Comparison of ENCODE assay signal across 23 cellular contexts in the genomic region with DNA sequence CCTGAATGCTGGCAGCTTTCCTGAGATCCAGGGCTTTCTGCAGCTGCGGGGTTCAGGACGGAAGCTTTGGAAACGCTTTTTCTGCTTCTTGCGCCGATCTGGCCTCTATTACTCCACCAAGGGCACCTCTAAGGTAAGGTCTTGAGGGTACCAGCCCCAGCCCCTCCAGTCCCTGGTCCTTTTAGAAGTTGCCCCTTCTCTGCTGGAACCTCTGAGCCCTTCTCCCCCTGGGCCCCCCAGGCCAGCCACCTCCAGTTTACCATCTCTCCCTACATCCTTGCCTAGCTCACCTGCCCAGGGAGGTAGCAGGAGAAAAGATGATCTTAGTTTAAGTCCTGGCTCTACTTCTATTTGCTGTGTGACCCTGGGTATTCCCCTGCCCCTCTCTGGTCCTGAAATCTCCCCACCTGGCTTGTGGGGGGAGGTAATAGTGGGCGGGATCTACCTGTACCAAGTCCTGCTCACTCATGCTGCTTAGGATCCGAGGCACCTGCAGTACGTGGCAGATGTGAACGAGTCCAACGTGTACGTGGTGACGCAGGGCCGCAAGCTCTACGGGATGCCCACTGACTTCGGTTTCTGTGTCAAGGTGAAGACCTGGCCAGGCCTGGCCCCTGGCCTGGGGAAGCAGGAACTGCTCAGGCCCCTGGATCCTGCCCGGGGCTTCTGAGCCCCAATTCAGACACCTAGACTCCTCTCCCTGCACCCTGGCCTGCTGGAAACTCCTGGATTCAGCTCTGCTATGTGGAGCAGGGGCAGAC. TPM values are rescaled to one million over a fixed set of nuclear protein-coding genes. Genes with fewer than 3 reads are reported as not detected.
"Had no signal": no experiment of that assay in that cellular context is flagged by ENCODE, and none has a peak within 500 bp of the region (broad histone marks: within the 10 kb centered on the region; RNA-seq: fewer than 3 reads in every experiment).

No MANE protein-coding gene starts in this region.

- DNase-seq: activated CD4-positive, alpha-beta T cell treated with anti-CD3 and anti-CD28 coated beads, Interleukin-2, amount 10 ng/mL, durations not matched to agents 24 days and 14 days; activated CD4-positive, CD25-positive, alpha-beta regulatory T cell; activated CD8-positive, alpha-beta T cell treated with anti-CD3 and anti-CD28 coated beads for 36 hours; activated naive CD4-positive, alpha-beta T cell treated with Interleukin-2 at 50 U/mL for 16 hours; activated T-cell treated with anti-CD3 and anti-CD28 coated beads, Interleukin-2, amount 50 U/mL, for 1 hour; central memory CD4-positive, alpha-beta T cell; colonic mucosa; endodermal cell; foreskin fibroblast; left colon; mammary epithelial cell; small intestine; stimulated activated CD4-positive, alpha-beta T cell treated with anti-CD3 and anti-CD28 coated beads, Interleukin-4, amount 100 ng/mL, for 1 hour; T-helper 1 cell; T-helper 9 cell; testis had no signal

- ATAC-seq: activated CD8-positive, alpha-beta T cell treated with anti-CD3 and anti-CD28 coated beads for 36 hours; activated T-helper 17 cell treated with anti-CD3 and anti-CD28 coated beads, Interleukin-2, amount 50 U/mL, for 72 hours; left colon had no signal

- H3K27ac ChIP-seq: colonic mucosa, epithelial cell of prostate, prostate gland, right atrium auricular region, testis had no signal

- H3K9me3 ChIP-seq: colonic mucosa, prostate gland, right atrium auricular region, testis had no signal

- H3K4me3 ChIP-seq: colonic mucosa, prostate gland, right atrium auricular region, testis had no signal

- H3K27me3 ChIP-seq: colonic mucosa, testis had no signal

- H3K4me1 ChIP-seq: colonic mucosa had no signal

- FAIRE-seq: small intestine had no signal

- H3K36me3 ChIP-seq: prostate gland, right atrium auricular region had no signal

RNA-seq across cellular contexts. Expression of gene GRB7, which starts 6.5 kb away (rescaled TPM):
- total RNA-seq: glomerular endothelial cell, myocyte had no signal
- polyA plus RNA-seq: neural cell had no signal
